ENCODE assay signal across 1 cellular context in the genomic region with DNA sequence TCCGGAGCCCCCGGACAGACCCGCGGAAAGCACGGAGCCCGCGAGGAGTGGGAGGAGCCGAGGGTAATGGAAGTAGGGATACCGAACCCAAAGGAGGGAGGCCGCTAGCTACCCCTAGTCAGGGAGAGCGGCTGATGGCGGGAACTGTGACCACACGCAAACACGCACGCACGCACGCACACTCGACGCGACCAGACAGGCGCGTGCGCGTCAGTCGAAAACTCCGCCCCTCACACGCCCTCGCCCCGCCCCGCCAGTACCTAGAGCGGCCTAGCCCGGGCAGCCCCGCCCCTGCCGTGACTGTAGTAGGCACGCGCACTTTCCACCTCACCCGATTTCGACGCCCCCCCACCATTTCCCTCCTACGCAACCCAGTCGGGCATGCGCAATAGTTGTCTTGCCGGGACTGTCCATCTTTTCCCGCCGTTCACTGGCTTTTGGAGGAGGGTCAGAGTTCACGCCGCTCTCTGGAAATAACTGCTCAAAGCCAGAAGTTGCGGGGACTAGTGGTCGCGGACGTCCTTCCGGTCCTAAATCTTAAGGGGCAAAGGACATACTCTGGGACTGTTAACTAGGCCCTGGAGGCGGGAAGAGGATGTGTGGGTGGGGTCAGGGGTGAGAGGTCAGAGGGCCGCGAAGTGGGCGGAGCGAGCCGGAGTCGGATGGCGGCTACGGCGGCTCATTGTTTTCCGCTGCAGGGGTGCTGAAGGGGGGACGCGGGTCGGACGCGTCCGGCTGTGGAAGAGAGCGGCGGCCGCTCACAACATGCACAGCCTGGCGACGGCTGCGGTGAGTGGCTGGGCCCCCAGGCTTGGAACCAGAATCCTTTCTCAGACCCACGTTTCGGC.
A peak's percentile ranks its signal among the peaks of the same experiment; 100 is the strongest.
TF ChIP-seq lines count a peak whose summit lies in the region.

A gene with protein sequence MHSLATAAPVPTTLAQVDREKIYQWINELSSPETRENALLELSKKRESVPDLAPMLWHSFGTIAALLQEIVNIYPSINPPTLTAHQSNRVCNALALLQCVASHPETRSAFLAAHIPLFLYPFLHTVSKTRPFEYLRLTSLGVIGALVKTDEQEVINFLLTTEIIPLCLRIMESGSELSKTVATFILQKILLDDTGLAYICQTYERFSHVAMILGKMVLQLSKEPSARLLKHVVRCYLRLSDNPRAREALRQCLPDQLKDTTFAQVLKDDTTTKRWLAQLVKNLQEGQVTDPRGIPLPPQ (plus strand): TSS at position 650 of the 848 bp plus-strand sequence. CDS start 116 bp downstream, at position 766.
A gene with protein sequence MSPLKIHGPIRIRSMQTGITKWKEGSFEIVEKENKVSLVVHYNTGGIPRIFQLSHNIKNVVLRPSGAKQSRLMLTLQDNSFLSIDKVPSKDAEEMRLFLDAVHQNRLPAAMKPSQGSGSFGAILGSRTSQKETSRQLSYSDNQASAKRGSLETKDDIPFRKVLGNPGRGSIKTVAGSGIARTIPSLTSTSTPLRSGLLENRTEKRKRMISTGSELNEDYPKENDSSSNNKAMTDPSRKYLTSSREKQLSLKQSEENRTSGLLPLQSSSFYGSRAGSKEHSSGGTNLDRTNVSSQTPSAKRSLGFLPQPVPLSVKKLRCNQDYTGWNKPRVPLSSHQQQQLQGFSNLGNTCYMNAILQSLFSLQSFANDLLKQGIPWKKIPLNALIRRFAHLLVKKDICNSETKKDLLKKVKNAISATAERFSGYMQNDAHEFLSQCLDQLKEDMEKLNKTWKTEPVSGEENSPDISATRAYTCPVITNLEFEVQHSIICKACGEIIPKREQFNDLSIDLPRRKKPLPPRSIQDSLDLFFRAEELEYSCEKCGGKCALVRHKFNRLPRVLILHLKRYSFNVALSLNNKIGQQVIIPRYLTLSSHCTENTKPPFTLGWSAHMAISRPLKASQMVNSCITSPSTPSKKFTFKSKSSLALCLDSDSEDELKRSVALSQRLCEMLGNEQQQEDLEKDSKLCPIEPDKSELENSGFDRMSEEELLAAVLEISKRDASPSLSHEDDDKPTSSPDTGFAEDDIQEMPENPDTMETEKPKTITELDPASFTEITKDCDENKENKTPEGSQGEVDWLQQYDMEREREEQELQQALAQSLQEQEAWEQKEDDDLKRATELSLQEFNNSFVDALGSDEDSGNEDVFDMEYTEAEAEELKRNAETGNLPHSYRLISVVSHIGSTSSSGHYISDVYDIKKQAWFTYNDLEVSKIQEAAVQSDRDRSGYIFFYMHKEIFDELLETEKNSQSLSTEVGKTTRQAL (minus strand): TSS at position 162 of the 848 bp plus-strand sequence. CDS start 9,698 bp downstream, outside the sequence.

TF ChIP-seq in GM12878, 131 proteins besides CTCF, POLR2A, EP300 and RAD21 (continued from another document and continues in another):
- TF ChIP-seq CREM (IDR thresholded peaks at IDR 0.05; ENCODE audit: low read depth) (peak; percentile 73), NFXL1 (IDR thresholded peaks at IDR 0.05; ENCODE audit: borderline replicate concordance) (no peak), RAD51 (IDR thresholded peaks at IDR 0.05) (no peak), CEBPB (IDR thresholded peaks at IDR 0.05; ENCODE audit: borderline replicate concordance in 1 of 2, low read depth in 2 of 2, low read length in 2 of 2) (no peak), BACH1 (IDR thresholded peaks at IDR 0.05; ENCODE audit: borderline replicate concordance) (peak; percentile 80), ZBED1 (IDR thresholded peaks at IDR 0.05; ENCODE audit: borderline replicate concordance) (no peak), ZNF622 (IDR thresholded peaks at IDR 0.05) (no peak), WRNIP1 (IDR thresholded peaks at IDR 0.05; ENCODE audit: borderline replicate concordance, low read depth, low read length) (no peak), IKZF1 (conservative IDR thresholded peaks at IDR 0.05) (peak; percentile 92), SMAD1 (IDR thresholded peaks at IDR 0.05; ENCODE audit: low read depth, partially characterized antibody) (no peak), SUZ12 (IDR thresholded peaks at IDR 0.05; ENCODE audit: unreplicated experiment) (no peak), YBX1 (IDR thresholded peaks at IDR 0.05) (no peak), MEF2A (IDR thresholded peaks at IDR 0.05; ENCODE audit: insufficient read depth, low read depth, low read length) (0 out of 2 replicates have a peak, but pooled peaks have one; percentile 28), ZNF217 (IDR thresholded peaks at IDR 0.05) (no peak), SMC3 (IDR thresholded peaks at IDR 0.05; ENCODE audit: borderline replicate concordance, low read length) (no peak), STAT3 (IDR thresholded peaks at IDR 0.05; ENCODE audit: low read depth, low read length) (no peak), NFYA (IDR thresholded peaks at IDR 0.05; ENCODE audit: borderline replicate concordance, low read depth, low read length) (no peak), SMAD5 (IDR thresholded peaks at IDR 0.05; ENCODE audit: low read depth) (peak; percentile 86), CBX5 (IDR thresholded peaks at IDR 0.05; ENCODE audit: low read depth) (no peak), SREBF2 (IDR thresholded peaks at IDR 0.05; ENCODE audit: low read length) (no peak), BMI1 (IDR thresholded peaks at IDR 0.05; ENCODE audit: borderline replicate concordance) (no peak), RB1 (IDR thresholded peaks at IDR 0.05; ENCODE audit: borderline replicate concordance) (peak; percentile 98), KDM1A (IDR thresholded peaks at IDR 0.05; ENCODE audit: borderline replicate concordance) (no peak), SIX5 (IDR thresholded peaks at IDR 0.05; ENCODE audit: low read depth, low read length, severe bottlenecking) (peak; percentile 30), ESRRA (IDR thresholded peaks at IDR 0.05; ENCODE audit: low read length) (no peak), ZSCAN29 (IDR thresholded peaks at IDR 0.05) (no peak), GABPA (IDR thresholded peaks at IDR 0.05; ENCODE audit: low read depth) (peak; percentile 62; the same call in 1 of the 2 replicates), SREBF1 (IDR thresholded peaks at IDR 0.05; ENCODE audit: low read length) (peak; percentile 94), RCOR1 (conservative IDR thresholded peaks at IDR 0.05; ENCODE audit: low read depth, low read length) (no peak), KLF5 (IDR thresholded peaks at IDR 0.05; ENCODE audit: partially characterized antibody) (peak; percentile 80), MXI1 (IDR thresholded peaks at IDR 0.05; ENCODE audit: low read depth, low read length) (peak; percentile 21)
- TF ChIP-seq, protein P1, sequence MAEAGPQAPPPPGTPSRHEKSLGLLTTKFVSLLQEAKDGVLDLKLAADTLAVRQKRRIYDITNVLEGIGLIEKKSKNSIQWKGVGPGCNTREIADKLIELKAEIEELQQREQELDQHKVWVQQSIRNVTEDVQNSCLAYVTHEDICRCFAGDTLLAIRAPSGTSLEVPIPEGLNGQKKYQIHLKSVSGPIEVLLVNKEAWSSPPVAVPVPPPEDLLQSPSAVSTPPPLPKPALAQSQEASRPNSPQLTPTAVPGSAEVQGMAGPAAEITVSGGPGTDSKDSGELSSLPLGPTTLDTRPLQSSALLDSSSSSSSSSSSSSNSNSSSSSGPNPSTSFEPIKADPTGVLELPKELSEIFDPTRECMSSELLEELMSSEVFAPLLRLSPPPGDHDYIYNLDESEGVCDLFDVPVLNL (IDR thresholded peaks at IDR 0.05; ENCODE audit: low read depth, low read length): peak; percentile 85
- TF ChIP-seq, protein P2, sequence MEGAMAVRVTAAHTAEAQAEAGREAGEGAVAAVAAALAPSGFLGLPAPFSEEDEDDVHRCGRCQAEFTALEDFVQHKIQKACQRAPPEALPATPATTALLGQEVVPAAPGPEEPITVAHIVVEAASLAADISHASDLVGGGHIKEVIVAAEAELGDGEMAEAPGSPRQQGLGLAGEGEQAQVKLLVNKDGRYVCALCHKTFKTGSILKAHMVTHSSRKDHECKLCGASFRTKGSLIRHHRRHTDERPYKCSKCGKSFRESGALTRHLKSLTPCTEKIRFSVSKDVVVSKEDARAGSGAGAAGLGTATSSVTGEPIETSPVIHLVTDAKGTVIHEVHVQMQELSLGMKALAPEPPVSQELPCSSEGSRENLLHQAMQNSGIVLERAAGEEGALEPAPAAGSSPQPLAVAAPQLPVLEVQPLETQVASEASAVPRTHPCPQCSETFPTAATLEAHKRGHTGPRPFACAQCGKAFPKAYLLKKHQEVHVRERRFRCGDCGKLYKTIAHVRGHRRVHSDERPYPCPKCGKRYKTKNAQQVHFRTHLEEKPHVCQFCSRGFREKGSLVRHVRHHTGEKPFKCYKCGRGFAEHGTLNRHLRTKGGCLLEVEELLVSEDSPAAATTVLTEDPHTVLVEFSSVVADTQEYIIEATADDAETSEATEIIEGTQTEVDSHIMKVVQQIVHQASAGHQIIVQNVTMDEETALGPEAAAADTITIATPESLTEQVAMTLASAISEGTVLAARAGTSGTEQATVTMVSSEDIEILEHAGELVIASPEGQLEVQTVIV (IDR thresholded peaks at IDR 0.05; ENCODE audit: borderline replicate concordance, partially characterized antibody): no peak
- TF ChIP-seq, protein P3, sequence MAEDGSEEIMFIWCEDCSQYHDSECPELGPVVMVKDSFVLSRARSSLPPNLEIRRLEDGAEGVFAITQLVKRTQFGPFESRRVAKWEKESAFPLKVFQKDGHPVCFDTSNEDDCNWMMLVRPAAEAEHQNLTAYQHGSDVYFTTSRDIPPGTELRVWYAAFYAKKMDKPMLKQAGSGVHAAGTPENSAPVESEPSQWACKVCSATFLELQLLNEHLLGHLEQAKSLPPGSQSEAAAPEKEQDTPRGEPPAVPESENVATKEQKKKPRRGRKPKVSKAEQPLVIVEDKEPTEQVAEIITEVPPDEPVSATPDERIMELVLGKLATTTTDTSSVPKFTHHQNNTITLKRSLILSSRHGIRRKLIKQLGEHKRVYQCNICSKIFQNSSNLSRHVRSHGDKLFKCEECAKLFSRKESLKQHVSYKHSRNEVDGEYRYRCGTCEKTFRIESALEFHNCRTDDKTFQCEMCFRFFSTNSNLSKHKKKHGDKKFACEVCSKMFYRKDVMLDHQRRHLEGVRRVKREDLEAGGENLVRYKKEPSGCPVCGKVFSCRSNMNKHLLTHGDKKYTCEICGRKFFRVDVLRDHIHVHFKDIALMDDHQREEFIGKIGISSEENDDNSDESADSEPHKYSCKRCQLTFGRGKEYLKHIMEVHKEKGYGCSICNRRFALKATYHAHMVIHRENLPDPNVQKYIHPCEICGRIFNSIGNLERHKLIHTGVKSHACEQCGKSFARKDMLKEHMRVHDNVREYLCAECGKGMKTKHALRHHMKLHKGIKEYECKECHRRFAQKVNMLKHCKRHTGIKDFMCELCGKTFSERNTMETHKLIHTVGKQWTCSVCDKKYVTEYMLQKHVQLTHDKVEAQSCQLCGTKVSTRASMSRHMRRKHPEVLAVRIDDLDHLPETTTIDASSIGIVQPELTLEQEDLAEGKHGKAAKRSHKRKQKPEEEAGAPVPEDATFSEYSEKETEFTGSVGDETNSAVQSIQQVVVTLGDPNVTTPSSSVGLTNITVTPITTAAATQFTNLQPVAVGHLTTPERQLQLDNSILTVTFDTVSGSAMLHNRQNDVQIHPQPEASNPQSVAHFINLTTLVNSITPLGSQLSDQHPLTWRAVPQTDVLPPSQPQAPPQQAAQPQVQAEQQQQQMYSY (CRISPR knock-in tag; IDR thresholded peaks at IDR 0.05): no peak
- TF ChIP-seq, protein P4, sequence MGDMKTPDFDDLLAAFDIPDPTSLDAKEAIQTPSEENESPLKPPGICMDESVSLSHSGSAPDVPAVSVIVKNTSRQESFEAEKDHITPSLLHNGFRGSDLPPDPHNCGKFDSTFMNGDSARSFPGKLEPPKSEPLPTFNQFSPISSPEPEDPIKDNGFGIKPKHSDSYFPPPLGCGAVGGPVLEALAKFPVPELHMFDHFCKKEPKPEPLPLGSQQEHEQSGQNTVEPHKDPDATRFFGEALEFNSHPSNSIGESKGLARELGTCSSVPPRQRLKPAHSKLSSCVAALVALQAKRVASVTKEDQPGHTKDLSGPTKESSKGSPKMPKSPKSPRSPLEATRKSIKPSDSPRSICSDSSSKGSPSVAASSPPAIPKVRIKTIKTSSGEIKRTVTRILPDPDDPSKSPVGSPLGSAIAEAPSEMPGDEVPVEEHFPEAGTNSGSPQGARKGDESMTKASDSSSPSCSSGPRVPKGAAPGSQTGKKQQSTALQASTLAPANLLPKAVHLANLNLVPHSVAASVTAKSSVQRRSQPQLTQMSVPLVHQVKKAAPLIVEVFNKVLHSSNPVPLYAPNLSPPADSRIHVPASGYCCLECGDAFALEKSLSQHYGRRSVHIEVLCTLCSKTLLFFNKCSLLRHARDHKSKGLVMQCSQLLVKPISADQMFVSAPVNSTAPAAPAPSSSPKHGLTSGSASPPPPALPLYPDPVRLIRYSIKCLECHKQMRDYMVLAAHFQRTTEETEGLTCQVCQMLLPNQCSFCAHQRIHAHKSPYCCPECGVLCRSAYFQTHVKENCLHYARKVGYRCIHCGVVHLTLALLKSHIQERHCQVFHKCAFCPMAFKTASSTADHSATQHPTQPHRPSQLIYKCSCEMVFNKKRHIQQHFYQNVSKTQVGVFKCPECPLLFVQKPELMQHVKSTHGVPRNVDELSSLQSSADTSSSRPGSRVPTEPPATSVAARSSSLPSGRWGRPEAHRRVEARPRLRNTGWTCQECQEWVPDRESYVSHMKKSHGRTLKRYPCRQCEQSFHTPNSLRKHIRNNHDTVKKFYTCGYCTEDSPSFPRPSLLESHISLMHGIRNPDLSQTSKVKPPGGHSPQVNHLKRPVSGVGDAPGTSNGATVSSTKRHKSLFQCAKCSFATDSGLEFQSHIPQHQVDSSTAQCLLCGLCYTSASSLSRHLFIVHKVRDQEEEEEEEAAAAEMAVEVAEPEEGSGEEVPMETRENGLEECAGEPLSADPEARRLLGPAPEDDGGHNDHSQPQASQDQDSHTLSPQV (IDR thresholded peaks at IDR 0.05): no peak
- TF ChIP-seq, protein P5, sequence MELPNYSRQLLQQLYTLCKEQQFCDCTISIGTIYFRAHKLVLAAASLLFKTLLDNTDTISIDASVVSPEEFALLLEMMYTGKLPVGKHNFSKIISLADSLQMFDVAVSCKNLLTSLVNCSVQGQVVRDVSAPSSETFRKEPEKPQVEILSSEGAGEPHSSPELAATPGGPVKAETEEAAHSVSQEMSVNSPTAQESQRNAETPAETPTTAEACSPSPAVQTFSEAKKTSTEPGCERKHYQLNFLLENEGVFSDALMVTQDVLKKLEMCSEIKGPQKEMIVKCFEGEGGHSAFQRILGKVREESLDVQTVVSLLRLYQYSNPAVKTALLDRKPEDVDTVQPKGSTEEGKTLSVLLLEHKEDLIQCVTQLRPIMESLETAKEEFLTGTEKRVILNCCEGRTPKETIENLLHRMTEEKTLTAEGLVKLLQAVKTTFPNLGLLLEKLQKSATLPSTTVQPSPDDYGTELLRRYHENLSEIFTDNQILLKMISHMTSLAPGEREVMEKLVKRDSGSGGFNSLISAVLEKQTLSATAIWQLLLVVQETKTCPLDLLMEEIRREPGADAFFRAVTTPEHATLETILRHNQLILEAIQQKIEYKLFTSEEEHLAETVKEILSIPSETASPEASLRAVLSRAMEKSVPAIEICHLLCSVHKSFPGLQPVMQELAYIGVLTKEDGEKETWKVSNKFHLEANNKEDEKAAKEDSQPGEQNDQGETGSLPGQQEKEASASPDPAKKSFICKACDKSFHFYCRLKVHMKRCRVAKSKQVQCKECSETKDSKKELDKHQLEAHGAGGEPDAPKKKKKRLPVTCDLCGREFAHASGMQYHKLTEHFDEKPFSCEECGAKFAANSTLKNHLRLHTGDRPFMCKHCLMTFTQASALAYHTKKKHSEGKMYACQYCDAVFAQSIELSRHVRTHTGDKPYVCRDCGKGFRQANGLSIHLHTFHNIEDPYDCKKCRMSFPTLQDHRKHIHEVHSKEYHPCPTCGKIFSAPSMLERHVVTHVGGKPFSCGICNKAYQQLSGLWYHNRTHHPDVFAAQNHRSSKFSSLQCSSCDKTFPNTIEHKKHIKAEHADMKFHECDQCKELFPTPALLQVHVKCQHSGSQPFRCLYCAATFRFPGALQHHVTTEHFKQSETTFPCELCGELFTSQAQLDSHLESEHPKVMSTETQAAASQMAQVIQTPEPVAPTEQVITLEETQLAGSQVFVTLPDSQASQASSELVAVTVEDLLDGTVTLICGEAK (IDR thresholded peaks at IDR 0.05; ENCODE audit: borderline replicate concordance): peak; percentile 75; the same call in 1 of the 2 replicates
